1 cellular context compared by ENCODE assay signal in the genomic region with DNA sequence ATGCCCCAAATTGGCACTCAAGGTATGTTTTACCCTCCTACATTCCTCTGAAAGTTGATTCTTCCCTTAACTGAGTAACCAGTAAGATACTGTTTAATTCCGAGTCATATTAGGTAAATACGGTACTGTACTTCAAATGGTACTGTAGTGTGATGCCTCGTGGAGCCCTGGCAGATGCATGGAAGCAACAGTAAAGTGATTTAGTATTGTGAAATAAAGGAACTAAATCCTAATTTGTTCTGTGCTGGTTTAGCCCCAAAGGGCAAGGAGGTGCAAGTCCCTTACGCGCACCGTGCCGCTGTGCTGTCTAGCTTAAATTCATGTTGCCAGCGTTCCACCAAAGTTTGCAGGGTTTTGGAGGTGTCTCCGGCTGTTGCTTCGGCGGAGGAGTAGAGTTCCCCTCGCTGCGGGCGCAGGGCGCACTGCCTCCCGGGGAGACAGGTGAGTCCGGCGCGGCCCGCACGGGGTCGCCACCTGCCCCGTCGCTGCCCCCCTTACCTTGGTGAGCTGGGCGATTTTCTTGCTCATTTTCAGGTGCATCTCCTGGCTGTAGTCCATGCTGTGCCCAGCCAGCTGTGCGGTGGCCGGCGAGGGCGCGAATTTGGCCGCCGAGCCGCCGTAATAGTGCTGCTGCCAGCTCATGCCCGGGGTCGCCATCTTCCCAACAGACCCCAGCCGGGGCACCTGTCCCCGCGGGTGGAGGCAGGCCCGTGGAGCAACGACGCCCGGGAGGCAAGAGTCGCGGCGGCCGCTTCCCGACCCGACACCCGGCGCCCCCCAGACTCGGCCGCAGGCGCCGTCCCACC.
TF ChIP-seq lines count a peak whose summit lies in the region.

No MANE protein-coding gene starts in this region.

TF ChIP-seq in HepG2, 621 proteins besides CTCF, POLR2A, EP300 and RAD21 (continued from another document and continues in another):
- TF ChIP-seq IRF9 (CRISPR knock-in tag; IDR thresholded peaks at IDR 0.05; ENCODE audit: borderline replicate concordance) (peak; percentile 44; the same call in 1 of the 2 replicates), CSRNP1 (CRISPR knock-in tag; IDR thresholded peaks at IDR 0.05) (0 out of 2 replicates have a peak, but pooled peaks have one; percentile 73), IRF2 (CRISPR knock-in tag; IDR thresholded peaks at IDR 0.05) (peak; percentile 40; the same call in 1 of the 2 replicates), ZNF614 (CRISPR knock-in tag; IDR thresholded peaks at IDR 0.05; ENCODE audit: borderline replicate concordance) (peak; percentile 92), ZNF724P (CRISPR knock-in tag; IDR thresholded peaks at IDR 0.05; ENCODE audit: borderline replicate concordance) (0 out of 2 replicates have a peak, but pooled peaks have one; percentile 13), ZNF44 (CRISPR knock-in tag; IDR thresholded peaks at IDR 0.05) (peak; percentile 27; the same call in 1 of the 2 replicates), IRX3 (CRISPR knock-in tag; IDR thresholded peaks at IDR 0.05; ENCODE audit: borderline replicate concordance, low read depth) (peak; percentile 28; the same call in 1 of the 2 replicates), SMAD3 (CRISPR knock-in tag; IDR thresholded peaks at IDR 0.05) (peak; percentile 31; the same call in 1 of the 2 replicates), NR2F6 (IDR thresholded peaks at IDR 0.05) (no peak), NR2F6 (CRISPR knock-in tag; IDR thresholded peaks at IDR 0.05) (0 out of 2 replicates have a peak, but pooled peaks have one; percentile 5), ZNF740 (CRISPR knock-in tag; IDR thresholded peaks at IDR 0.05) (0 out of 2 replicates have a peak, but pooled peaks have one; percentile 16), ZNF296 (CRISPR knock-in tag; conservative IDR thresholded peaks at IDR 0.05) (0 out of 2 replicates have a peak, but pooled peaks have one; percentile 66), ZNF124 (CRISPR knock-in tag; IDR thresholded peaks at IDR 0.05) (0 out of 2 replicates have a peak, but pooled peaks have one; percentile 62), KDM3A (CRISPR knock-in tag; IDR thresholded peaks at IDR 0.05; ENCODE audit: low read depth) (peak; percentile 87; the same call in 1 of the 2 replicates), SNAI1 (CRISPR knock-in tag; IDR thresholded peaks at IDR 0.05; ENCODE audit: borderline replicate concordance) (0 out of 2 replicates have a peak, but pooled peaks have one; percentile 22), BCL6 (CRISPR knock-in tag; IDR thresholded peaks at IDR 0.05) (peak; percentile 50; the same call in 1 of the 2 replicates), HDAC1 (CRISPR knock-in tag; IDR thresholded peaks at IDR 0.05) (peak; percentile 59), ZFP62 (CRISPR knock-in tag; IDR thresholded peaks at IDR 0.05) (no peak), ZNF598 (CRISPR knock-in tag; IDR thresholded peaks at IDR 0.05; ENCODE audit: borderline replicate concordance) (no peak), ISL2 (CRISPR knock-in tag; IDR thresholded peaks at IDR 0.05) (peak; percentile 27; the same call in 1 of the 2 replicates), ZNF792 (CRISPR knock-in tag; IDR thresholded peaks at IDR 0.05) (peak; percentile 36; the same call in 1 of the 2 replicates), ZBTB8A (CRISPR knock-in tag; IDR thresholded peaks at IDR 0.05; ENCODE audit: borderline replicate concordance, low read depth) (no peak), ZNF552 (CRISPR knock-in tag; IDR thresholded peaks at IDR 0.05; ENCODE audit: borderline replicate concordance) (0 out of 2 replicates have a peak, but pooled peaks have one; percentile 39), ZSCAN12 (CRISPR knock-in tag; IDR thresholded peaks at IDR 0.05) (peak; percentile 71; the same call in 1 of the 2 replicates), PITX1 (CRISPR knock-in tag; IDR thresholded peaks at IDR 0.05) (peak; percentile 59; the same call in 1 of the 2 replicates), ZNF33A (CRISPR knock-in tag; IDR thresholded peaks at IDR 0.05; ENCODE audit: borderline replicate concordance) (no peak), SOX5 (CRISPR knock-in tag; IDR thresholded peaks at IDR 0.05; ENCODE audit: borderline replicate concordance) (peak; percentile 31; the same call in 1 of the 2 replicates), ZBTB4 (CRISPR knock-in tag; IDR thresholded peaks at IDR 0.05; ENCODE audit: borderline replicate concordance) (peak; percentile 74; the same call in 1 of the 2 replicates), ZNF841 (CRISPR knock-in tag; IDR thresholded peaks at IDR 0.05; ENCODE audit: borderline replicate concordance) (peak; percentile 44), ISX (CRISPR knock-in tag; conservative IDR thresholded peaks at IDR 0.05) (no peak), YEATS2 (CRISPR knock-in tag; IDR thresholded peaks at IDR 0.05; ENCODE audit: borderline replicate concordance) (0 out of 2 replicates have a peak, but pooled peaks have one; percentile 24)
- TF ChIP-seq, protein P1, sequence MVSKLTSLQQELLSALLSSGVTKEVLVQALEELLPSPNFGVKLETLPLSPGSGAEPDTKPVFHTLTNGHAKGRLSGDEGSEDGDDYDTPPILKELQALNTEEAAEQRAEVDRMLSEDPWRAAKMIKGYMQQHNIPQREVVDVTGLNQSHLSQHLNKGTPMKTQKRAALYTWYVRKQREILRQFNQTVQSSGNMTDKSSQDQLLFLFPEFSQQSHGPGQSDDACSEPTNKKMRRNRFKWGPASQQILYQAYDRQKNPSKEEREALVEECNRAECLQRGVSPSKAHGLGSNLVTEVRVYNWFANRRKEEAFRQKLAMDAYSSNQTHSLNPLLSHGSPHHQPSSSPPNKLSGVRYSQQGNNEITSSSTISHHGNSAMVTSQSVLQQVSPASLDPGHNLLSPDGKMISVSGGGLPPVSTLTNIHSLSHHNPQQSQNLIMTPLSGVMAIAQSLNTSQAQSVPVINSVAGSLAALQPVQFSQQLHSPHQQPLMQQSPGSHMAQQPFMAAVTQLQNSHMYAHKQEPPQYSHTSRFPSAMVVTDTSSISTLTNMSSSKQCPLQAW (CRISPR knock-in tag; IDR thresholded peaks at IDR 0.05), result peak; percentile 41; the same call in 1 of the 2 replicates
- TF ChIP-seq, protein P2, sequence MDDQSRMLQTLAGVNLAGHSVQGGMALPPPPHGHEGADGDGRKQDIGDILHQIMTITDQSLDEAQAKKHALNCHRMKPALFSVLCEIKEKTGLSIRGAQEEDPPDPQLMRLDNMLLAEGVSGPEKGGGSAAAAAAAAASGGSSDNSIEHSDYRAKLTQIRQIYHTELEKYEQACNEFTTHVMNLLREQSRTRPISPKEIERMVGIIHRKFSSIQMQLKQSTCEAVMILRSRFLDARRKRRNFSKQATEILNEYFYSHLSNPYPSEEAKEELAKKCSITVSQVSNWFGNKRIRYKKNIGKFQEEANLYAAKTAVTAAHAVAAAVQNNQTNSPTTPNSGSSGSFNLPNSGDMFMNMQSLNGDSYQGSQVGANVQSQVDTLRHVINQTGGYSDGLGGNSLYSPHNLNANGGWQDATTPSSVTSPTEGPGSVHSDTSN (CRISPR knock-in tag; IDR thresholded peaks at IDR 0.05; ENCODE audit: borderline replicate concordance), result 0 out of 2 replicates have a peak, but pooled peaks have one; percentile 55
- TF ChIP-seq, protein P3, sequence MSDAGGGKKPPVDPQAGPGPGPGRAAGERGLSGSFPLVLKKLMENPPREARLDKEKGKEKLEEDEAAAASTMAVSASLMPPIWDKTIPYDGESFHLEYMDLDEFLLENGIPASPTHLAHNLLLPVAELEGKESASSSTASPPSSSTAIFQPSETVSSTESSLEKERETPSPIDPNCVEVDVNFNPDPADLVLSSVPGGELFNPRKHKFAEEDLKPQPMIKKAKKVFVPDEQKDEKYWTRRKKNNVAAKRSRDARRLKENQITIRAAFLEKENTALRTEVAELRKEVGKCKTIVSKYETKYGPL (CRISPR knock-in tag; IDR thresholded peaks at IDR 0.05), result peak; percentile 84; the same call in 1 of the 2 replicates
- TF ChIP-seq, protein P4, sequence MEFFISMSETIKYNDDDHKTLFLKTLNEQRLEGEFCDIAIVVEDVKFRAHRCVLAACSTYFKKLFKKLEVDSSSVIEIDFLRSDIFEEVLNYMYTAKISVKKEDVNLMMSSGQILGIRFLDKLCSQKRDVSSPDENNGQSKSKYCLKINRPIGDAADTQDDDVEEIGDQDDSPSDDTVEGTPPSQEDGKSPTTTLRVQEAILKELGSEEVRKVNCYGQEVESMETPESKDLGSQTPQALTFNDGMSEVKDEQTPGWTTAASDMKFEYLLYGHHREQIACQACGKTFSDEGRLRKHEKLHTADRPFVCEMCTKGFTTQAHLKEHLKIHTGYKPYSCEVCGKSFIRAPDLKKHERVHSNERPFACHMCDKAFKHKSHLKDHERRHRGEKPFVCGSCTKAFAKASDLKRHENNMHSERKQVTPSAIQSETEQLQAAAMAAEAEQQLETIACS (CRISPR knock-in tag; IDR thresholded peaks at IDR 0.05), result no peak; the same call in none of the 2 replicates
- TF ChIP-seq, protein P5, sequence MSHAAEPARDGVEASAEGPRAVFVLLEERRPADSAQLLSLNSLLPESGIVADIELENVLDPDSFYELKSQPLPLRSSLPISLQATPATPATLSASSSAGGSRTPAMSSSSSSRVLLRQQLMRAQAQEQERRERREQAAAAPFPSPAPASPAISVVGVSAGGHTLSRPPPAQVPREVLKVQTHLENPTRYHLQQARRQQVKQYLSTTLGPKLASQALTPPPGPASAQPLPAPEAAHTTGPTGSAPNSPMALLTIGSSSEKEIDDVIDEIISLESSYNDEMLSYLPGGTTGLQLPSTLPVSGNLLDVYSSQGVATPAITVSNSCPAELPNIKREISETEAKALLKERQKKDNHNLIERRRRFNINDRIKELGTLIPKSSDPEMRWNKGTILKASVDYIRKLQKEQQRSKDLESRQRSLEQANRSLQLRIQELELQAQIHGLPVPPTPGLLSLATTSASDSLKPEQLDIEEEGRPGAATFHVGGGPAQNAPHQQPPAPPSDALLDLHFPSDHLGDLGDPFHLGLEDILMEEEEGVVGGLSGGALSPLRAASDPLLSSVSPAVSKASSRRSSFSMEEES (CRISPR knock-in tag; IDR thresholded peaks at IDR 0.05), result 0 out of 2 replicates have a peak, but pooled peaks have one; percentile 54
- TF ChIP-seq, protein P6, sequence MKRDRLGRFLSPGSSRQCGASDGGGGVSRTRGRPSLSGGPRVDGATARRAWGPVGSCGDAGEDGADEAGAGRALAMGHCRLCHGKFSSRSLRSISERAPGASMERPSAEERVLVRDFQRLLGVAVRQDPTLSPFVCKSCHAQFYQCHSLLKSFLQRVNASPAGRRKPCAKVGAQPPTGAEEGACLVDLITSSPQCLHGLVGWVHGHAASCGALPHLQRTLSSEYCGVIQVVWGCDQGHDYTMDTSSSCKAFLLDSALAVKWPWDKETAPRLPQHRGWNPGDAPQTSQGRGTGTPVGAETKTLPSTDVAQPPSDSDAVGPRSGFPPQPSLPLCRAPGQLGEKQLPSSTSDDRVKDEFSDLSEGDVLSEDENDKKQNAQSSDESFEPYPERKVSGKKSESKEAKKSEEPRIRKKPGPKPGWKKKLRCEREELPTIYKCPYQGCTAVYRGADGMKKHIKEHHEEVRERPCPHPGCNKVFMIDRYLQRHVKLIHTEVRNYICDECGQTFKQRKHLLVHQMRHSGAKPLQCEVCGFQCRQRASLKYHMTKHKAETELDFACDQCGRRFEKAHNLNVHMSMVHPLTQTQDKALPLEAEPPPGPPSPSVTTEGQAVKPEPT (CRISPR knock-in tag; IDR thresholded peaks at IDR 0.05; ENCODE audit: low read depth), result 0 out of 2 replicates have a peak, but pooled peaks have one; percentile 75
- TF ChIP-seq, protein P7, sequence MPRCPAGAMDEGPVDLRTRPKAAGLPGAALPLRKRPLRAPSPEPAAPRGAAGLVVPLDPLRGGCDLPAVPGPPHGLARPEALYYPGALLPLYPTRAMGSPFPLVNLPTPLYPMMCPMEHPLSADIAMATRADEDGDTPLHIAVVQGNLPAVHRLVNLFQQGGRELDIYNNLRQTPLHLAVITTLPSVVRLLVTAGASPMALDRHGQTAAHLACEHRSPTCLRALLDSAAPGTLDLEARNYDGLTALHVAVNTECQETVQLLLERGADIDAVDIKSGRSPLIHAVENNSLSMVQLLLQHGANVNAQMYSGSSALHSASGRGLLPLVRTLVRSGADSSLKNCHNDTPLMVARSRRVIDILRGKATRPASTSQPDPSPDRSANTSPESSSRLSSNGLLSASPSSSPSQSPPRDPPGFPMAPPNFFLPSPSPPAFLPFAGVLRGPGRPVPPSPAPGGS (CRISPR knock-in tag; IDR thresholded peaks at IDR 0.05), result peak; percentile 90; the same call in 1 of the 2 replicates
